8 cellular contexts compared by ENCODE assay signal in genomic region chr12:109844983-109845841, GRCh38. TPM values are rescaled to one million over a fixed set of nuclear protein-coding genes. Genes with fewer than 3 reads are reported as not detected.
A peak's percentile ranks its signal among the peaks of the same experiment; 100 is the strongest.
DNase-seq lines count a peak whose midpoint lies in the region; ATAC-seq and TF ChIP-seq lines count a peak whose summit lies in the region.

No MANE protein-coding gene starts in this region.

- H3K4me3 Mint-ChIP-seq in activated T-helper 17 cell treated with anti-CD3 and anti-CD28 coated beads, Interleukin-2, amount 50 U/mL, for 72 hours: peak overlapping the region; percentile 64

- H4K20me1 ChIP-seq in Karpas-422 (ENCODE audit: insufficient read depth, low read depth, low read length): no peaks in the 10 kb centered on the region

- H3K9me3 ChIP-seq in Karpas-422 (ENCODE audit: low read length): no peaks in the 10 kb centered on the region
- H3K9me3 ChIP-seq in neutrophil: no peaks in the 10 kb centered on the region

- no peaks in the 10 kb centered on the region for H3K4me1 Mint-ChIP-seq in activated T-helper 17 cell treated with anti-CD3 and anti-CD28 coated beads, Interleukin-2, amount 50 U/mL, for 72 hours

- no peaks in the 10 kb centered on the region for H3K36me3 Mint-ChIP-seq in activated T-helper 17 cell treated with anti-CD3 and anti-CD28 coated beads, Interleukin-2, amount 50 U/mL, for 72 hours (ENCODE audit: low read depth)

- H2AFZ ChIP-seq in Karpas-422 (ENCODE audit: low read length): peak overlapping the region; percentile 80

- H3K4me1 ChIP-seq in Karpas-422 (ENCODE audit: low read length): peaks cover 4% of the 10 kb centered on the region
- H3K4me1 ChIP-seq in neutrophil (ENCODE audit: control insufficient read depth in 1 of 2, insufficient read depth in 1 of 2, low read depth in 1 of 2, low read length in 1 of 2): peaks cover 44 to 50% of the 10 kb centered on the region in 2 experiments

- no peaks in the 10 kb centered on the region for H3K79me2 ChIP-seq in Karpas-422 (ENCODE audit: low read length)

- no peak overlapping the region for H3K4me3 ChIP-seq in Karpas-422 (ENCODE audit: low read length)
- H3K4me3 ChIP-seq in fibroblast of villous mesenchyme (ENCODE audit: low read depth, low read length): peak overlapping the region; percentile 48
- peak overlapping the region; percentile 12 to 53 for H3K4me3 ChIP-seq in neutrophil (ENCODE audit: low read depth in 1 of 2, low read length in 1 of 2)

- H3K27ac Mint-ChIP-seq in activated T-helper 17 cell treated with anti-CD3 and anti-CD28 coated beads, Interleukin-2, amount 50 U/mL, for 72 hours: peak overlapping the region; percentile 48

- H3K27me3 ChIP-seq in Karpas-422 (ENCODE audit: low read length): no peaks in the 10 kb centered on the region
- H3K27me3 ChIP-seq in neutrophil: no peaks in the 10 kb centered on the region

- H3K9me2 ChIP-seq in Karpas-422 (replicated peaks; ENCODE audit: insufficient read depth, low read length): no peaks in the 10 kb centered on the region

- no peaks in the 10 kb centered on the region for H3K27me3 Mint-ChIP-seq in activated T-helper 17 cell treated with anti-CD3 and anti-CD28 coated beads, Interleukin-2, amount 50 U/mL, for 72 hours

- peak; percentile 90 for ATAC-seq in GM21619 (IDR thresholded peaks at IDR 0.05; ENCODE audit: unreplicated experiment)
- peak; percentile 98 for ATAC-seq in activated T-helper 17 cell treated with anti-CD3 and anti-CD28 coated beads, Interleukin-2, amount 50 U/mL, for 72 hours (replicated peaks)

- H3K27ac ChIP-seq in Karpas-422 (ENCODE audit: low read length) (no peak overlapping the region), neutrophil (peak overlapping the region; percentile 81)

- peak overlapping the region; percentile 52 for H3K9ac ChIP-seq in Karpas-422 (ENCODE audit: low read length)

- peak overlapping the region; percentile 59 for H3K4me2 ChIP-seq in Karpas-422 (ENCODE audit: low read depth, low read length, poor library complexity, severe bottlenecking)

- peak; percentile 99 for TF ChIP-seq CTCF in fibroblast of villous mesenchyme (IDR thresholded peaks at IDR 0.05; ENCODE audit: insufficient read depth, low read depth, low read length)
- TF ChIP-seq CTCF in neutrophil (IDR thresholded peaks at IDR 0.05): peak; percentile 100

- H3K9me3 Mint-ChIP-seq in activated T-helper 17 cell treated with anti-CD3 and anti-CD28 coated beads, Interleukin-2, amount 50 U/mL, for 72 hours: no peaks in the 10 kb centered on the region

- H3K36me3 ChIP-seq in Karpas-422 (ENCODE audit: insufficient read depth, low read length) (no peaks in the 10 kb centered on the region), neutrophil (no peaks in the 10 kb centered on the region)

- peak; percentile 34 for DNase-seq in DMS114 treated with DMSO at 0.1 percent for 48 hours (lab: John Stamatoyannopoulos, UW; ENCODE audit: unreplicated experiment)
- peak; percentile 95 for DNase-seq in Karpas-422
- peak; percentile 81 for DNase-seq in RKO (ENCODE audit: low spot score)
- peak; percentile 74 for DNase-seq in fibroblast of villous mesenchyme (ENCODE audit: low read depth)
- peak; percentile 50 for DNase-seq in stromal cell of bone marrow (ENCODE audit: low read depth)

RNA-seq across cellular contexts. Expression of gene TRPV4, which starts 12.0 kb away (rescaled TPM):
- total RNA-seq in Karpas-422 (2014; rRNA removed; shearing (Covaris generic); ENCODE audit: low replicate concordance): not detected in 2 replicates
- total RNA-seq in activated T-helper 17 cell treated with anti-CD3 and anti-CD28 coated beads, Interleukin-2, amount 50 U/mL, for 72 hours: not detected
- 0.43 and 0.97 TPM in 2 replicates for total RNA-seq in fibroblast of villous mesenchyme

RNA-seq across cellular contexts. Expression of gene GLTP, which starts 35.1 kb away (rescaled TPM):
- 26.5 and 29.5 TPM in 2 replicates for total RNA-seq in Karpas-422 (2014; rRNA removed; shearing (Covaris generic); ENCODE audit: low replicate concordance)
- 10 to 100 TPM; 25.7 to 26.4 TPM for total RNA-seq in activated T-helper 17 cell treated with anti-CD3 and anti-CD28 coated beads, Interleukin-2, amount 50 U/mL, for 72 hours
- total RNA-seq in fibroblast of villous mesenchyme: 50.3 and 52.2 TPM in 2 replicates

RNA-seq across cellular contexts. Expression of gene TCHP, which starts 54.9 kb away (rescaled TPM):
- 11.8 and 17.0 TPM in 2 replicates for total RNA-seq in Karpas-422 (2014; rRNA removed; shearing (Covaris generic); ENCODE audit: low replicate concordance)
- 10 to 100 TPM in 1 of 2 donors, 1 to 10 TPM in 1; 9.8 to 20.2 TPM for total RNA-seq in activated T-helper 17 cell treated with anti-CD3 and anti-CD28 coated beads, Interleukin-2, amount 50 U/mL, for 72 hours
- total RNA-seq in fibroblast of villous mesenchyme: 9.0 and 9.1 TPM in 2 replicates

Comparison
In these comparisons a context has a peak if more than half of its experiments do, and no peak if none do; other contexts are left out.
1. DNase-seq: peak in every context shown above with its lines; median percentile 95 in Karpas-422; 81 in RKO; 74 in fibroblast of villous mesenchyme; 50 in stromal cell of bone marrow; 34 in DMS114 treated with DMSO at 0.1 percent for 48 hours.